ENCODE assay signal across 17 cellular contexts in genomic region chr6:53536561-53536960, GRCh38. TPM values are rescaled to one million over a fixed set of nuclear protein-coding genes. Genes with fewer than 3 reads are reported as not detected.
DNase-seq lines count a peak whose midpoint lies in the region; ATAC-seq, FAIRE-seq and TF ChIP-seq lines count a peak whose summit lies in the region.
"Had no signal": no experiment of that assay in that cellular context is flagged by ENCODE, and none has a peak within 500 bp of the region (broad histone marks: within the 10 kb centered on the region; RNA-seq: fewer than 3 reads in every experiment).

No MANE protein-coding gene starts in this region.

- no peak overlapping the region for H2BK15ac ChIP-seq in IMR-90 (ENCODE audit: low read depth, low read length)

- RAD21 ChIA-PET in GM12878 (lab: Charles Lee; ENCODE audit: unreplicated experiment), result interaction anchor here (0.6 to 1.2 kb wide), 2 partner anchors 43 to 189 kb away, joined by 3 read pairs; no protein-coding TSS in a partner anchor

- BruUV-seq in IMR-90 (replicated peaks; lab: Mats Ljungman, UMichigan) (no TSS peak), GM12878 (replicated peaks; lab: Mats Ljungman, UMichigan) (no TSS peak)

- SMC1A ChIA-PET in GM12878 (lab: Charles Lee; ENCODE audit: uncharacterized antibody, unreplicated experiment), result no interaction called here

- no peak overlapping the region for H3K56ac ChIP-seq in IMR-90 (ENCODE audit: extremely low read depth, insufficient read depth, low read length)

- 0 out of 2 replicates have a peak, but pooled peaks cover 8% of the 10 kb centered on the region for H3K9me1 ChIP-seq in IMR-90 (ENCODE audit: insufficient read depth, low read length)

- TF ChIP-seq EP300 in GM12878 (IDR thresholded peaks at IDR 0.05; ENCODE audit: borderline replicate concordance in 1 of 2, control insufficient read depth in 1 of 2, low read depth in 2 of 2, low read length in 2 of 2), result no peak

- POLR2A ChIA-PET in activated CD4-positive, alpha-beta T cell treated with anti-CD3 and anti-CD28 coated beads for 36 hours (lab: Charles Lee), result no interaction called here
- POLR2A ChIA-PET in IMR-90 (lab: Charles Lee; ENCODE audit: unreplicated experiment) (no interaction called here), GM12878 (lab: Charles Lee) (no interaction called here)

- no peak overlapping the region for H2BK5ac ChIP-seq in IMR-90 (ENCODE audit: low read depth, low read length, poor library complexity, severe bottlenecking)

- H3K18ac ChIP-seq in IMR-90 (ENCODE audit: low read depth, low read length), result no peak overlapping the region

- H3K9me3 Mint-ChIP-seq in activated CD4-positive, alpha-beta T cell treated with anti-CD3 and anti-CD28 coated beads for 36 hours (ENCODE audit: low read depth), result no peaks in the 10 kb centered on the region
- H3K9me3 Mint-ChIP-seq in stimulated activated effector memory CD8-positive, alpha-beta T cell treated with anti-CD3 and anti-CD28 coated beads, Interleukin-12 subunit alpha, Interleukin-12 subunit beta, amount 100 ng/mL, for 72 hours, result no peaks in the 10 kb centered on the region
- no peaks in the 10 kb centered on the region for H3K9me3 Mint-ChIP-seq in activated CD4-positive, alpha-beta T cell treated with anti-CD3 and anti-CD28 coated beads, Interleukin-2, amount 10 ng/mL, durations not matched to agents 24 days and 14 days
- H3K9me3 Mint-ChIP-seq: CD4-positive, alpha-beta T cell; IgD-negative memory B cell had no signal

- H2BK120ac ChIP-seq in IMR-90 (ENCODE audit: low read depth, low read length), result no peak overlapping the region

- CTCF ChIA-PET in activated CD4-positive, alpha-beta T cell treated with anti-CD3 and anti-CD28 coated beads for 36 hours (lab: Charles Lee), result interaction anchor here (0.6 to 1.9 kb wide), 4 partner anchors 11 to 44 kb away, joined by 3 to 5 read pairs (median 4); no protein-coding TSS in a partner anchor
- CTCF ChIA-PET in IMR-90 (lab: Yijun Ruan, JAX) (no interaction called here), GM12878 (lab: Yijun Ruan, JAX) (interaction anchor here (1.3 to 3.5 kb wide), 2 partner anchors 42 to 277 kb away, joined by 3 to 20 read pairs; no protein-coding TSS in a partner anchor)

- H3K79me1 ChIP-seq in IMR-90 (ENCODE audit: low read depth in 1 of 2, low read length in 2 of 2), result peaks cover 30 to 59% of the 10 kb centered on the region in 2 experiments

- H3K79me2 ChIP-seq in GM12878 (ENCODE audit: control insufficient read depth, insufficient read depth, low read length), result no peaks in the 10 kb centered on the region; the same call in 1 of the 2 replicates

- H3K9me3 ChIP-seq in IMR-90 (ENCODE audit: control insufficient read depth, insufficient read depth, low read length) (no peaks in the 10 kb centered on the region), GM12878 (replicated peaks; ENCODE audit: control insufficient read depth, insufficient read depth, low read length) (no peaks in the 10 kb centered on the region), right lobe of liver (no peaks in the 10 kb centered on the region)

- no peak overlapping the region for H3K14ac ChIP-seq in IMR-90 (replicated peaks; ENCODE audit: low read depth, low read length)

- H3K27me3 Mint-ChIP-seq in activated CD4-positive, alpha-beta T cell treated with anti-CD3 and anti-CD28 coated beads for 36 hours, result no peaks in the 10 kb centered on the region
- H3K27me3 Mint-ChIP-seq in activated CD4-positive, alpha-beta T cell treated with anti-CD3 and anti-CD28 coated beads, Interleukin-2, amount 10 ng/mL, durations not matched to agents 24 days and 14 days, result no peaks in the 10 kb centered on the region
- H3K27me3 Mint-ChIP-seq: B cell; CD4-positive, alpha-beta T cell; IgD-negative memory B cell had no signal

- TF ChIP-seq POLR2A in IMR-90 (IDR thresholded peaks at IDR 0.05; ENCODE audit: low read depth, low read length) (no peak), GM12878 (IDR thresholded peaks at IDR 0.05; ENCODE audit: low read depth, low read length) (no peak), right lobe of liver (IDR thresholded peaks at IDR 0.05) (no peak)

- H3K9ac ChIP-seq in IMR-90 (ENCODE audit: low read depth, low read length), result no peak overlapping the region
- H3K9ac ChIP-seq in GM12878 (ENCODE audit: control insufficient read depth, insufficient read depth, low read length), result no peak overlapping the region

- TF ChIP-seq RAD21 in IMR-90 (IDR thresholded peaks at IDR 0.05; ENCODE audit: low read length) (no peak), GM12878 (IDR thresholded peaks at IDR 0.05; ENCODE audit: insufficient read depth, low read depth, low read length) (no peak)

- no peaks in the 10 kb centered on the region for H3K27me3 ChIP-seq in IMR-90 (ENCODE audit: control insufficient read depth, insufficient read depth, low read length)
- no peaks in the 10 kb centered on the region for H3K27me3 ChIP-seq in GM12878 (replicated peaks in 1 of 2; ENCODE audit: control insufficient read depth in 2 of 2, insufficient read depth in 2 of 2, low read length in 1 of 2)
- no peaks in the 10 kb centered on the region for H3K27me3 ChIP-seq in right lobe of liver

- dilution Hi-C loops in IMR-90 (cut with HindIII; ENCODE audit: low sequenced_read_pairs, unreplicated experiment), result no loop called here

- H2AFZ ChIP-seq in IMR-90 (replicated peaks; ENCODE audit: low read length, poor library complexity) (no peak overlapping the region), GM12878 (ENCODE audit: control insufficient read depth, low read depth, low read length) (no peak overlapping the region)

- peaks cover 15% of the 10 kb centered on the region for H3K4me1 ChIP-seq in IMR-90 (ENCODE audit: control insufficient read depth, insufficient read depth, low read length)
- H3K4me1 ChIP-seq in GM12878 (ENCODE audit: control insufficient read depth, insufficient read depth, low read length), result peaks cover 10% of the 10 kb centered on the region
- peaks cover 0 to 75% (median 19%) of the 10 kb centered on the region in 4 donors for H3K4me1 ChIP-seq in right lobe of liver

- H3K4ac ChIP-seq in IMR-90 (ENCODE audit: low read depth, low read length), result no peak overlapping the region

- DNase-seq in activated CD4-positive, alpha-beta T cell treated with anti-CD3 and anti-CD28 coated beads for 36 hours, result no peak
- no peak for DNase-seq in activated CD4-positive, alpha-beta T cell treated with anti-CD3 and anti-CD28 coated beads, Interleukin-2, amount 50 U/mL, for 1 hour
- DNase-seq in IMR-90 (no peak), GM12878 (ENCODE audit: low read depth, low spot score) (no peak), GM19238 (ENCODE audit: insufficient read length, low spot score) (no peak), right lobe of liver (no peak)
- no peak for DNase-seq in stimulated activated effector memory CD8-positive, alpha-beta T cell treated with anti-CD3 and anti-CD28 coated beads, Interleukin-12 subunit alpha, Interleukin-12 subunit beta, amount 100 ng/mL, for 72 hours (ENCODE audit: low spot score in 2 of 2)
- DNase-seq in activated CD4-positive, alpha-beta T cell treated with anti-CD3 and anti-CD28 coated beads, Interleukin-2, amount 10 ng/mL, durations not matched to agents 24 days and 14 days, result no peak
- DNase-seq: C1 segment of cervical spinal cord; Calu3; CD4-positive, alpha-beta T cell; DMS 273 treated with DMSO at 0.1 percent for 48 hours; HCEC 1CT had no signal

- H2BK20ac ChIP-seq in IMR-90 (ENCODE audit: low read depth, low read length), result no peak overlapping the region

- no peak overlapping the region for H4K5ac ChIP-seq in IMR-90 (ENCODE audit: low read depth, low read length)

- intact Hi-C loops in activated CD4-positive, alpha-beta T cell treated with anti-CD3 and anti-CD28 coated beads for 36 hours (cut with DNase I, micrococcal nuclease), result no loop called here
- intact Hi-C loops in IMR-90 (cut with micrococcal nuclease), result no loop called here
- intact Hi-C loops in GM12878 (cut with micrococcal nuclease; ENCODE audit: unreplicated experiment), result no loop called here
- intact Hi-C loops in activated CD4-positive, alpha-beta T cell treated with anti-CD3 and anti-CD28 coated beads, Interleukin-2, amount 10 ng/mL, durations not matched to agents 24 days and 14 days (cut with micrococcal nuclease), result no loop called here
- intact Hi-C loops in right lobe of liver (cut with DNase I), result no loop called here

- no peaks in the 10 kb centered on the region for H3K36me3 Mint-ChIP-seq in activated CD4-positive, alpha-beta T cell treated with anti-CD3 and anti-CD28 coated beads for 36 hours (ENCODE audit: low read depth)
- peaks cover 36% of the 10 kb centered on the region for H3K36me3 Mint-ChIP-seq in stimulated activated effector memory CD8-positive, alpha-beta T cell treated with anti-CD3 and anti-CD28 coated beads, Interleukin-12 subunit alpha, Interleukin-12 subunit beta, amount 100 ng/mL, for 72 hours
- H3K36me3 Mint-ChIP-seq in activated CD4-positive, alpha-beta T cell treated with anti-CD3 and anti-CD28 coated beads, Interleukin-2, amount 10 ng/mL, durations not matched to agents 24 days and 14 days (ENCODE audit: low read depth), result peaks cover 5% of the 10 kb centered on the region

- no peak overlapping the region for H4K91ac ChIP-seq in IMR-90 (ENCODE audit: insufficient read depth, low read depth, low read length)

- H3K4me3 Mint-ChIP-seq in activated CD4-positive, alpha-beta T cell treated with anti-CD3 and anti-CD28 coated beads for 36 hours, result no peak overlapping the region
- no peak overlapping the region for H3K4me3 Mint-ChIP-seq in stimulated activated effector memory CD8-positive, alpha-beta T cell treated with anti-CD3 and anti-CD28 coated beads, Interleukin-12 subunit alpha, Interleukin-12 subunit beta, amount 100 ng/mL, for 72 hours
- H3K4me3 Mint-ChIP-seq in activated CD4-positive, alpha-beta T cell treated with anti-CD3 and anti-CD28 coated beads, Interleukin-2, amount 10 ng/mL, durations not matched to agents 24 days and 14 days, result no peak overlapping the region
- H3K4me3 Mint-ChIP-seq: B cell; CD4-positive, alpha-beta T cell; IgD-negative memory B cell had no signal

- H3K4me3 ChIP-seq in IMR-90 (ENCODE audit: insufficient read depth, low read depth, low read length), result no peak overlapping the region
- no peak overlapping the region for H3K4me3 ChIP-seq in GM12878
- H3K4me3 ChIP-seq in right lobe of liver, result no peak overlapping the region

- no CpG with 5 or more reads among the region's 1 CpG for WGBS in IMR-90 (ENCODE audit: extremely low coverage in 2 of 2, insufficient read length in 1 of 2), 2 experiments
- whole genome bisulfite sequencing in GM12878 (ENCODE audit: insufficient coverage, insufficient replicate concordance, low lambda C conversion rate, missing lambda C conversion rate), result 95% methylated on average over 1 of the region's 1 CpG
- 100% methylated on average over 1 of the region's 1 CpG for WGBS in right lobe of liver (ENCODE audit: insufficient coverage, low coverage, low lambda C conversion rate, missing lambda C conversion rate)

- H3K4me2 ChIP-seq in IMR-90 (ENCODE audit: low read depth, low read length) (no peak overlapping the region), GM12878 (ENCODE audit: control insufficient read depth, insufficient read depth) (no peak overlapping the region)

- H3K27ac ChIP-seq in IMR-90 (ENCODE audit: insufficient read depth, low read length) (no peak overlapping the region), GM12878 (ENCODE audit: control insufficient read depth, insufficient read depth) (no peak overlapping the region), right lobe of liver (no peak overlapping the region)

- TF ChIP-seq CTCF in IMR-90 (conservative IDR thresholded peaks at IDR 0.05; ENCODE audit: low read depth, low read length) (no peak), GM12878 (IDR thresholded peaks at IDR 0.05 in 2 of 3, conservative IDR thresholded peaks at IDR 0.05 in 1 of 3; ENCODE audit: control insufficient read depth in 2 of 3, extremely low read depth in 1 of 3, insufficient read depth in 1 of 3, low read depth in 3 of 3, low read length in 3 of 3) (no peak), right lobe of liver (IDR thresholded peaks at IDR 0.05) (no peak)

- H4K20me1 ChIP-seq in IMR-90 (ENCODE audit: insufficient read depth, low read length), result peaks cover 23% of the 10 kb centered on the region
- H4K20me1 ChIP-seq in GM12878 (ENCODE audit: control insufficient read depth, insufficient read depth), result no peaks in the 10 kb centered on the region

- H3K23ac ChIP-seq in IMR-90 (ENCODE audit: low read depth, low read length), result peak overlapping the region; percentile 59; the same call in 1 of the 2 replicates

- peaks cover 10% of the 10 kb centered on the region for H3K36me3 ChIP-seq in IMR-90 (ENCODE audit: control insufficient read depth, insufficient read depth, low read length)
- H3K36me3 ChIP-seq in GM12878 (ENCODE audit: control insufficient read depth in 2 of 2, insufficient read depth in 2 of 2, low read length in 1 of 2), result no peaks in the 10 kb centered on the region
- H3K36me3 ChIP-seq in right lobe of liver, result peaks cover 0 to 11% (median 0%) of the 10 kb centered on the region in 4 donors

- FAIRE-seq in GM12878 (lab: Jason Lieb, UNC), result peak; percentile 27
- FAIRE-seq: GM18507, H1 had no signal

- in situ Hi-C loops in IMR-90 (cut with MboI; ENCODE audit: low sequenced_read_pairs) (loop anchor here (10.0 kb wide), 1 partner anchor 258 kb away; the partner anchor contains the start of gene LRRC1), GM12878 (cut with MboI) (no loop called here)

- ATAC-seq in activated CD4-positive, alpha-beta T cell treated with anti-CD3 and anti-CD28 coated beads for 36 hours, result peak; percentile 53
- ATAC-seq in IMR-90 (ENCODE audit: low read depth), result no peak
- ATAC-seq in GM12878, result peak; percentile 62
- peak; percentile 62 for ATAC-seq in stimulated activated effector memory CD8-positive, alpha-beta T cell treated with anti-CD3 and anti-CD28 coated beads, Interleukin-12 subunit alpha, Interleukin-12 subunit beta, amount 100 ng/mL, for 72 hours
- no peak for ATAC-seq in right lobe of liver

- 0 out of 4 replicates have a peak overlapping the region, but pooled peaks of 1 of the 2 experiments have one; percentile 8 for H4K8ac ChIP-seq in IMR-90 (ENCODE audit: low read depth in 2 of 2, low read length in 2 of 2)

- H2AK9ac ChIP-seq in IMR-90 (replicated peaks; ENCODE audit: low read depth, low read length, poor library complexity), result no peak overlapping the region

- no peak overlapping the region for H3K27ac Mint-ChIP-seq in activated CD4-positive, alpha-beta T cell treated with anti-CD3 and anti-CD28 coated beads for 36 hours
- no peak overlapping the region for H3K27ac Mint-ChIP-seq in stimulated activated effector memory CD8-positive, alpha-beta T cell treated with anti-CD3 and anti-CD28 coated beads, Interleukin-12 subunit alpha, Interleukin-12 subunit beta, amount 100 ng/mL, for 72 hours
- H3K27ac Mint-ChIP-seq in activated CD4-positive, alpha-beta T cell treated with anti-CD3 and anti-CD28 coated beads, Interleukin-2, amount 10 ng/mL, durations not matched to agents 24 days and 14 days, result no peak overlapping the region
- H3K27ac Mint-ChIP-seq: B cell; CD4-positive, alpha-beta T cell; IgD-negative memory B cell had no signal

- H2AK5ac ChIP-seq in IMR-90 (ENCODE audit: low read depth, low read length), result no peak overlapping the region

- peaks cover 35% of the 10 kb centered on the region for H3K4me1 Mint-ChIP-seq in activated CD4-positive, alpha-beta T cell treated with anti-CD3 and anti-CD28 coated beads for 36 hours
- H3K4me1 Mint-ChIP-seq in stimulated activated effector memory CD8-positive, alpha-beta T cell treated with anti-CD3 and anti-CD28 coated beads, Interleukin-12 subunit alpha, Interleukin-12 subunit beta, amount 100 ng/mL, for 72 hours, result peaks cover 37% of the 10 kb centered on the region
- H3K4me1 Mint-ChIP-seq in activated CD4-positive, alpha-beta T cell treated with anti-CD3 and anti-CD28 coated beads, Interleukin-2, amount 10 ng/mL, durations not matched to agents 24 days and 14 days, result peaks cover 22% of the 10 kb centered on the region

RNA-seq across cellular contexts. Expression of gene GCLC, which starts 8.3 kb away (rescaled TPM):
- 10 to 100 TPM; 18.2 to 23.5 TPM for total RNA-seq in activated CD4-positive, alpha-beta T cell treated with anti-CD3 and anti-CD28 coated beads for 36 hours
- 20.8 and 24.2 TPM in 2 replicates for total RNA-seq in IMR-90 (2012; rRNA removed)
- 10.0 and 14.2 TPM in 2 replicates for polyA plus RNA-seq in IMR-90 (2012; rRNA removed)
- polyA plus RNA-seq in IMR-90 (2012; cell fraction: cytosol; rRNA removed), result 2.5 and 2.8 TPM in 2 replicates
- polyA plus RNA-seq in IMR-90 (2012; cell fraction: nucleus; rRNA removed; ENCODE audit: low replicate concordance), result 4.8 and 35.5 TPM in 2 replicates
- 22.3 and 25.7 TPM in 2 replicates for total RNA-seq in GM12878 (2013; cell fraction: nucleolus; rRNA removed)
- total RNA-seq in GM12878 (2014; rRNA removed), result 11.7 and 15.5 TPM in 2 replicates
- total RNA-seq in GM12878 (2014; rRNA removed; fragmentation: Illumina TruSeq; extraction: Trizol), result 18.2 and 18.9 TPM in 2 replicates
- 19.6 and 20.4 TPM in 2 replicates for total RNA-seq in GM12878 (2021)
- 7.7 TPM for polyA plus RNA-seq in GM12878 (2011; ENCODE audit: low read depth)
- polyA plus RNA-seq in GM12878 (2011; rRNA removed), result 13.7 and 16.6 TPM in 2 replicates
- 7.5 and 7.9 TPM in 2 replicates for polyA plus RNA-seq in GM12878 (2011; cell fraction: cytosol; rRNA removed)
- 13.0 and 14.6 TPM in 2 replicates for polyA plus RNA-seq in GM12878 (2011; cell fraction: nucleus; rRNA removed)
- 5.2 and 6.5 TPM in 2 replicates for polyA plus RNA-seq in GM12878 (2012)
- 23.6 and 45.4 TPM in 2 replicates for polyA plus RNA-seq in GM12878 (2014; fragmentation: Illumina TruSeq; extraction: Trizol)
- 1 to 10 TPM; 7.8 to 8.9 TPM for polyA plus RNA-seq in GM12878 (2014; fragmentation: Nextera tagmentation; extraction: Ambion mirVana)
- polyA plus RNA-seq in GM12878 (2014; rRNA removed), result 13.3 and 13.6 TPM in 2 replicates
- polyA plus RNA-seq in GM12878 (2016; fragmentation: Nextera tagmentation; extraction: Ambion mirVana), result 1 to 10 TPM; 6.5 to 9.1 TPM
- polyA minus RNA-seq in GM12878 (2011; rRNA and poly(A)+ RNA removed), result 14.0 and 16.8 TPM in 2 replicates
- 6.0 and 6.3 TPM in 2 replicates for polyA minus RNA-seq in GM12878 (2011; cell fraction: cytosol; rRNA and poly(A)+ RNA removed)
- polyA minus RNA-seq in GM12878 (2011; cell fraction: nucleus; rRNA and poly(A)+ RNA removed), result 7.3 and 13.1 TPM in 2 replicates
- total RNA-seq in activated CD4-positive, alpha-beta T cell treated with anti-CD3 and anti-CD28 coated beads, Interleukin-2, amount 10 ng/mL, durations not matched to agents 24 days and 14 days, result 21.3 and 25.0 TPM in 2 replicates
- 100 to 1,000 TPM in 4 of 6 experiments, 10 to 100 TPM in 2; 56.8 to 140 (median 103) TPM for total RNA-seq in right lobe of liver

Comparison
In these comparisons a context has a peak if more than half of its experiments do, and no peak if none do; other contexts are left out.
1. ATAC-seq: peak in activated CD4-positive, alpha-beta T cell treated with anti-CD3 and anti-CD28 coated beads for 36 hours (single experiment), GM12878 (single experiment) and stimulated activated effector memory CD8-positive, alpha-beta T cell treated with anti-CD3 and anti-CD28 coated beads, Interleukin-12 subunit alpha, Interleukin-12 subunit beta, amount 100 ng/mL, for 72 hours (single experiment); none in IMR-90 (single experiment) and right lobe of liver (0 of 4).